In the genomic region with DNA sequence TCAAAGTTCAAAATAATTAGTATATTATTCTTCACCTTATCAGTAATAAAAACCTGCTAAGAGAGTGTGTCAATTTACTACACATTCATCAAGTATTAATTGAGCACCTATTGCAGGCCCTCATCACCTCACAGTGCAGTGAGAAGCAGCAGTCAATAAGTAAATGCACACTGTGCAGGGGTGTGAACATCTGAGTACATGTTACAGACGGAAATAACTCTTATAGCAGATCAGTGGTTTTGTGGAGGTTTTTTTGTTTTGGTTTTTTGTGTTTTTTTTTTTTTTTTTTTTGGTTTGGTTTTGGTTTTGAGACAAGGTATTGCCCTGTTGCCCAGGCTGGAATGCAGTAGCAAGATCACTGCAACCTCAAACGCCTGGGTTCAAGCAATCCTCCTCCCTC, we compare ENCODE assay signal across 24 cellular contexts. TPM values are rescaled to one million over a fixed set of nuclear protein-coding genes. Genes with fewer than 3 reads are reported as not detected.
DNase-seq lines count a peak whose midpoint lies in the region; ATAC-seq and TF ChIP-seq lines count a peak whose summit lies in the region.
"Had no signal": no experiment of that assay in that cellular context is flagged by ENCODE, and none has a peak within 500 bp of the region (broad histone marks: within the 10 kb centered on the region; RNA-seq: fewer than 3 reads in every experiment).

No MANE protein-coding gene starts in this region.

- TF ChIP-seq CTCF in HEK293 (tag by site-specific recombination; IDR thresholded peaks at IDR 0.05) (no peak), progenitor cell of endocrine pancreas (IDR thresholded peaks at IDR 0.05; ENCODE audit: unreplicated experiment) (no peak)

- peaks cover 81% of the 10 kb centered on the region for H3K4me1 Mint-ChIP-seq in activated CD4-positive, alpha-beta T cell treated with anti-CD3 and anti-CD28 coated beads for 36 hours
- H3K4me1 Mint-ChIP-seq in activated naive CD8-positive, alpha-beta T cell (ENCODE audit: low read depth): peaks cover 84% of the 10 kb centered on the region
- peaks cover 14% of the 10 kb centered on the region for H3K4me1 Mint-ChIP-seq in progenitor cell of endocrine pancreas (ENCODE audit: low read depth)

- H3K9me3 Mint-ChIP-seq in activated CD4-positive, alpha-beta T cell treated with anti-CD3 and anti-CD28 coated beads for 36 hours (ENCODE audit: low read depth): no peaks in the 10 kb centered on the region
- H3K9me3 Mint-ChIP-seq in activated naive CD8-positive, alpha-beta T cell (ENCODE audit: low read depth): no peaks in the 10 kb centered on the region
- no peaks in the 10 kb centered on the region for H3K9me3 Mint-ChIP-seq in progenitor cell of endocrine pancreas (ENCODE audit: low read depth)
- H3K9me3 Mint-ChIP-seq: T-helper 1 cell treated with Interleukin-12 subunit alpha and Interleukin-12 subunit beta and Interleukin-4 antibody, amounts not matched to agents 30 μg/mL and 1 μg/mL, for 36 hours had no signal

- peaks cover 0 to 68% of the 10 kb centered on the region in 2 experiments; a peak in 1 of 3 replicates for H3K36me3 ChIP-seq in HEK293 (ENCODE audit: control insufficient read depth in 2 of 2, insufficient read depth in 1 of 2, low read length in 2 of 2)

- no peaks in the 10 kb centered on the region for H3K4me1 ChIP-seq in HEK293 (ENCODE audit: control insufficient read depth, insufficient read depth, low read length)

- H3K27ac Mint-ChIP-seq in activated CD4-positive, alpha-beta T cell treated with anti-CD3 and anti-CD28 coated beads for 36 hours: no peak overlapping the region
- H3K27ac Mint-ChIP-seq in activated naive CD8-positive, alpha-beta T cell: peak overlapping the region; percentile 85
- peak overlapping the region; percentile 16 for H3K27ac Mint-ChIP-seq in progenitor cell of endocrine pancreas
- H3K27ac Mint-ChIP-seq: B cell; T-helper 1 cell treated with Interleukin-12 subunit alpha and Interleukin-12 subunit beta and Interleukin-4 antibody, amounts not matched to agents 30 μg/mL and 1 μg/mL, for 36 hours had no signal

- H3K27ac ChIP-seq in HEK293 (ENCODE audit: extremely low read depth, low read depth, low read length): no peak overlapping the region
- H3K27ac ChIP-seq: lower lobe of right lung had no signal

- H3K9me3 ChIP-seq in HEK293 (ENCODE audit: control insufficient read depth, insufficient read depth, low read depth, low read length): no peaks in the 10 kb centered on the region
- H3K9me3 ChIP-seq: lower lobe of right lung, sigmoid colon had no signal

- CTCF ChIA-PET in activated CD4-positive, alpha-beta T cell treated with anti-CD3 and anti-CD28 coated beads for 36 hours (lab: Charles Lee): interaction anchor here (1.1 to 2.1 kb wide), 3 partner anchors 9 to 507 kb away, joined by 3 to 5 read pairs (median 3); no protein-coding TSS in a partner anchor
- CTCF ChIA-PET in HEK293 (lab: Yijun Ruan, JAX): no interaction called here

- intact Hi-C loops in activated CD4-positive, alpha-beta T cell treated with anti-CD3 and anti-CD28 coated beads for 36 hours (cut with DNase I, micrococcal nuclease): no loop called here

- H3K4me3 ChIP-seq in HEK293 (ENCODE audit: low read depth, low read length): no peak overlapping the region
- H3K4me3 ChIP-seq: lower lobe of right lung, PC-9, sigmoid colon had no signal

- POLR2A ChIA-PET in activated CD4-positive, alpha-beta T cell treated with anti-CD3 and anti-CD28 coated beads for 36 hours (lab: Charles Lee): interaction anchor here (0.6 kb wide), 1 partner anchor 556 kb away, joined by 3 read pairs; no protein-coding TSS in a partner anchor
- POLR2A ChIA-PET in HEK293 (lab: Yijun Ruan, JAX): no interaction called here

- H3K27me3 Mint-ChIP-seq in activated CD4-positive, alpha-beta T cell treated with anti-CD3 and anti-CD28 coated beads for 36 hours: no peaks in the 10 kb centered on the region
- no peaks in the 10 kb centered on the region for H3K27me3 Mint-ChIP-seq in activated naive CD8-positive, alpha-beta T cell
- H3K27me3 Mint-ChIP-seq in progenitor cell of endocrine pancreas: no peaks in the 10 kb centered on the region
- H3K27me3 Mint-ChIP-seq: B cell, brain had no signal

- DNase-seq in activated CD4-positive, alpha-beta T cell treated with anti-CD3 and anti-CD28 coated beads for 36 hours: no peak
- DNase-seq in activated CD4-positive, alpha-beta T cell treated with anti-CD3 and anti-CD28 coated beads, Interleukin-2, amount 50 U/mL, for 48 hours: no peak
- DNase-seq in progenitor cell of endocrine pancreas (ENCODE audit: low spot score, unreplicated experiment) (no peak), Ammon's horn (ENCODE audit: low spot score) (no peak)
- DNase-seq: 8988T; activated gamma-delta T cell treated with Interleukin-2 at 50 U/mL for 16 hours; cortex of kidney; H7; islet precursor cell; KG1; lower lobe of right lung; NCI-H187 treated with DMSO at 0.1 percent for 48 hours; NCI-H345; PC-9; SIG-M5; sigmoid colon; stimulated activated naive CD4-positive, alpha-beta T cell treated with Interleukin-2 at 50 U/mL for 16 hours had no signal

- peak; percentile 57 for ATAC-seq in activated CD4-positive, alpha-beta T cell treated with anti-CD3 and anti-CD28 coated beads for 36 hours
- no peak for ATAC-seq in HG03095 (IDR thresholded peaks at IDR 0.05; ENCODE audit: unreplicated experiment)
- no peak for ATAC-seq in HG03521 (IDR thresholded peaks at IDR 0.05; ENCODE audit: unreplicated experiment)
- ATAC-seq: lower lobe of right lung had no signal

- H3K36me3 Mint-ChIP-seq in activated CD4-positive, alpha-beta T cell treated with anti-CD3 and anti-CD28 coated beads for 36 hours (ENCODE audit: low read depth): peaks cover 26% of the 10 kb centered on the region
- H3K36me3 Mint-ChIP-seq in activated naive CD8-positive, alpha-beta T cell: peaks cover 15% of the 10 kb centered on the region
- peaks cover 47% of the 10 kb centered on the region for H3K36me3 Mint-ChIP-seq in progenitor cell of endocrine pancreas (ENCODE audit: insufficient read depth)

- H3K4me3 Mint-ChIP-seq in activated CD4-positive, alpha-beta T cell treated with anti-CD3 and anti-CD28 coated beads for 36 hours: no peak overlapping the region
- H3K4me3 Mint-ChIP-seq in activated naive CD8-positive, alpha-beta T cell: peak overlapping the region; percentile 43
- H3K4me3 Mint-ChIP-seq in progenitor cell of endocrine pancreas (ENCODE audit: low read depth): no peak overlapping the region
- H3K4me3 Mint-ChIP-seq: B cell; brain; T-helper 1 cell treated with Interleukin-12 subunit alpha and Interleukin-12 subunit beta and Interleukin-4 antibody, amounts not matched to agents 30 μg/mL and 1 μg/mL, for 36 hours had no signal

TF ChIP-seq in HEK293, 187 proteins besides CTCF, POLR2A, EP300 and RAD21 (continues in another document):
- TF ChIP-seq, protein P1, sequence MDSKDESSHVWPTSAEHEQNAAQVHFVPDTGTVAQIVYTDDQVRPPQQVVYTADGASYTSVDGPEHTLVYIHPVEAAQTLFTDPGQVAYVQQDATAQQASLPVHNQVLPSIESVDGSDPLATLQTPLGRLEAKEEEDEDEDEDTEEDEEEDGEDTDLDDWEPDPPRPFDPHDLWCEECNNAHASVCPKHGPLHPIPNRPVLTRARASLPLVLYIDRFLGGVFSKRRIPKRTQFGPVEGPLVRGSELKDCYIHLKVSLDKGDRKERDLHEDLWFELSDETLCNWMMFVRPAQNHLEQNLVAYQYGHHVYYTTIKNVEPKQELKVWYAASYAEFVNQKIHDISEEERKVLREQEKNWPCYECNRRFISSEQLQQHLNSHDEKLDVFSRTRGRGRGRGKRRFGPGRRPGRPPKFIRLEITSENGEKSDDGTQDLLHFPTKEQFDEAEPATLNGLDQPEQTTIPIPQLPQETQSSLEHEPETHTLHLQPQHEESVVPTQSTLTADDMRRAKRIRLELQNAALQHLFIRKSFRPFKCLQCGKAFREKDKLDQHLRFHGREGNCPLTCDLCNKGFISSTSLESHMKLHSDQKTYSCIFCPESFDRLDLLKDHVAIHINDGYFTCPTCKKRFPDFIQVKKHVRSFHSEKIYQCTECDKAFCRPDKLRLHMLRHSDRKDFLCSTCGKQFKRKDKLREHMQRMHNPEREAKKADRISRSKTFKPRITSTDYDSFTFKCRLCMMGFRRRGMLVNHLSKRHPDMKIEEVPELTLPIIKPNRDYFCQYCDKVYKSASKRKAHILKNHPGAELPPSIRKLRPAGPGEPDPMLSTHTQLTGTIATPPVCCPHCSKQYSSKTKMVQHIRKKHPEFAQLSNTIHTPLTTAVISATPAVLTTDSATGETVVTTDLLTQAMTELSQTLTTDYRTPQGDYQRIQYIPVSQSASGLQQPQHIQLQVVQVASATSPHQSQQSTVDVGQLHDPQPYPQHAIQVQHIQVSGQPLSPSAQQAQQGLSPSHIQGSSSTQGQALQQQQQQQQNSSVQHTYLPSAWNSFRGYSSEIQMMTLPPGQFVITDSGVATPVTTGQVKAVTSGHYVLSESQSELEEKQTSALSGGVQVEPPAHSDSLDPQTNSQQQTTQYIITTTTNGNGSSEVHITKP (tag by site-specific recombination; IDR thresholded peaks at IDR 0.05): no peak
- TF ChIP-seq, protein P2, sequence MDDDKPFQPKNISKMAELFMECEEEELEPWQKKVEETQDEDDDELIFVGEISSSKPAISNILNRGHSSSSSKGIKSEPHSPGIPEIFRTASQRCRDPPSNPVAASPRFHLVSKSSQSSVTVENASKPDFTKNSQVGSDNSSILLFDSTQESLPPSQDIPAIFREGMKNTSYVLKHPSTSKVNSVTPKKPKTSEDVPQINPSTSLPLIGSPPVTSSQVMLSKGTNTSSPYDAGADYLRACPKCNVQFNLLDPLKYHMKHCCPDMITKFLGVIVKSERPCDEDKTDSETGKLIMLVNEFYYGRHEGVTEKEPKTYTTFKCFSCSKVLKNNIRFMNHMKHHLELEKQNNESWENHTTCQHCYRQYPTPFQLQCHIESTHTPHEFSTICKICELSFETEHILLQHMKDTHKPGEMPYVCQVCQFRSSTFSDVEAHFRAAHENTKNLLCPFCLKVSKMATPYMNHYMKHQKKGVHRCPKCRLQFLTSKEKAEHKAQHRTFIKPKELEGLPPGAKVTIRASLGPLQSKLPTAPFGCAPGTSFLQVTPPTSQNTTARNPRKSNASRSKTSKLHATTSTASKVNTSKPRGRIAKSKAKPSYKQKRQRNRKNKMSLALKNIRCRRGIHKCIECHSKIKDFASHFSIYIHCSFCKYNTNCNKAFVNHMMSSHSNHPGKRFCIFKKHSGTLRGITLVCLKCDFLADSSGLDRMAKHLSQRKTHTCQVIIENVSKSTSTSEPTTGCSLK (tag by site-specific recombination; IDR thresholded peaks at IDR 0.05): no peak

RNA-seq across cellular contexts. Expression of a gene that starts 20.3 kb away (rescaled TPM):
- total RNA-seq in activated CD4-positive, alpha-beta T cell treated with anti-CD3 and anti-CD28 coated beads for 36 hours: 1 to 10 TPM; 6.1 to 6.2 TPM
- total RNA-seq in progenitor cell of endocrine pancreas: 97.1 and 98.7 TPM in 2 replicates

Comparison
In these comparisons a context has a peak if more than half of its experiments do, and no peak if none do; other contexts are left out.
1. RNA of a gene that starts 20.3 kb away (total RNA-seq): 97.1 to 98.7 TPM in progenitor cell of endocrine pancreas; 6.1 to 6.2 TPM in activated CD4-positive, alpha-beta T cell treated with anti-CD3 and anti-CD28 coated beads for 36 hours; every median in the first group is over 10 times any median in the second.